In genomic region chr10:77263700-77264099, GRCh38 we compare ENCODE assay signal across 12 cellular contexts.
DNase-seq lines count a peak whose midpoint lies in the region; ATAC-seq and TF ChIP-seq lines count a peak whose summit lies in the region.
"Had no signal": no experiment of that assay in that cellular context is flagged by ENCODE, and none has a peak within 500 bp of the region (broad histone marks: within the 10 kb centered on the region; RNA-seq: fewer than 3 reads in every experiment).

No MANE protein-coding gene starts in this region.

- H3K4me3 Mint-ChIP-seq in IgD-negative memory B cell = peak overlapping the region in 3 of 4 donors; percentile 8 to 75 (median 56)
- H3K4me3 Mint-ChIP-seq in activated naive CD8-positive, alpha-beta T cell treated with anti-CD3 and anti-CD28 coated beads for 36 hours = peak overlapping the region; percentile 15
- peak overlapping the region; percentile 76 for H3K4me3 Mint-ChIP-seq in natural killer cell

- no peak overlapping the region for H3K9ac ChIP-seq in BLaER1

- H3K27me3 Mint-ChIP-seq in IgD-negative memory B cell (no peaks in the 10 kb centered on the region), natural killer cell (ENCODE audit: low read depth in 2 of 2) (peaks cover 0 to 2% of the 10 kb centered on the region in 2 donors)
- no peaks in the 10 kb centered on the region for H3K27me3 Mint-ChIP-seq in activated naive CD8-positive, alpha-beta T cell treated with anti-CD3 and anti-CD28 coated beads for 36 hours

- no peak overlapping the region for H3K27ac ChIP-seq in BLaER1
- H3K27ac ChIP-seq: SJSA1 had no signal

- no peaks in the 10 kb centered on the region for H4K20me1 ChIP-seq in BLaER1

- no peaks in the 10 kb centered on the region for H3K9me3 Mint-ChIP-seq in IgD-negative memory B cell
- peaks cover 3% of the 10 kb centered on the region for H3K9me3 Mint-ChIP-seq in activated naive CD8-positive, alpha-beta T cell treated with anti-CD3 and anti-CD28 coated beads for 36 hours
- H3K9me3 Mint-ChIP-seq in natural killer cell = peaks cover 0 to 2% of the 10 kb centered on the region in 2 donors

- ATAC-seq in natural killer cell (no peak), GM19452 (IDR thresholded peaks at IDR 0.05; ENCODE audit: unreplicated experiment) (no peak)

- TF ChIP-seq CTCF in natural killer cell (IDR thresholded peaks at IDR 0.05) = no peak

- H3K27ac Mint-ChIP-seq in IgD-negative memory B cell (no peak overlapping the region), natural killer cell (peak overlapping the region; percentile 64 to 82)
- peak overlapping the region; percentile 81 for H3K27ac Mint-ChIP-seq in activated naive CD8-positive, alpha-beta T cell treated with anti-CD3 and anti-CD28 coated beads for 36 hours

- H3K4me1 Mint-ChIP-seq in IgD-negative memory B cell = peaks cover 13 to 16% (median 14%) of the 10 kb centered on the region in 3 donors
- peaks cover 40% of the 10 kb centered on the region for H3K4me1 Mint-ChIP-seq in activated naive CD8-positive, alpha-beta T cell treated with anti-CD3 and anti-CD28 coated beads for 36 hours
- peaks cover 56% of the 10 kb centered on the region in 2 donors for H3K4me1 Mint-ChIP-seq in natural killer cell

- H3K4me1 ChIP-seq in BLaER1 = peaks cover 28% of the 10 kb centered on the region

- intact Hi-C loops in natural killer cell (cut with micrococcal nuclease) = no loop called here

- no peak for DNase-seq in activated naive CD8-positive, alpha-beta T cell treated with anti-CD3 and anti-CD28 coated beads for 36 hours
- DNase-seq in natural killer cell (no peak), AG20443 (ENCODE audit: low spot score) (no peak), NOMO-1 treated with dmso at 0.1 percent for 144 hours (lab: John Stamatoyannopoulos, UW; ENCODE audit: unreplicated experiment) (no peak)
- DNase-seq: AML-193, NCI-H1436 treated with DMSO at 0.1 percent for 48 hours, NCI-H2227 treated with DMSO at 0.1 percent for 48 hours, NCI-H526 treated with DMSO at 0.1 percent for 48 hours had no signal

- H3K36me3 Mint-ChIP-seq in IgD-negative memory B cell = no peaks in the 10 kb centered on the region
- H3K36me3 Mint-ChIP-seq in activated naive CD8-positive, alpha-beta T cell treated with anti-CD3 and anti-CD28 coated beads for 36 hours = no peaks in the 10 kb centered on the region
- H3K36me3 Mint-ChIP-seq in natural killer cell = no peaks in the 10 kb centered on the region

- H3K4me3 ChIP-seq in BLaER1 = no peak overlapping the region
- H3K4me3 ChIP-seq: SJSA1 had no signal

- no peaks in the 10 kb centered on the region for H3K36me3 ChIP-seq in BLaER1
- H3K36me3 ChIP-seq: SJSA1 had no signal

- no peaks in the 10 kb centered on the region for H3K27me3 ChIP-seq in BLaER1
- H3K27me3 ChIP-seq: SJSA1 had no signal

- H3K9me3 ChIP-seq in BLaER1 = no peaks in the 10 kb centered on the region
- H3K9me3 ChIP-seq: SJSA1 had no signal

- H3K4me2 ChIP-seq in BLaER1 = peak overlapping the region; percentile 72

Comparison
In these comparisons a context has a peak if more than half of its experiments do, and no peak if none do; other contexts are left out.
1. H3K27ac Mint-ChIP-seq: peak in activated naive CD8-positive, alpha-beta T cell treated with anti-CD3 and anti-CD28 coated beads for 36 hours (single experiment) and natural killer cell (2 of 2); none in IgD-negative memory B cell (0 of 3).
2. H3K4me3 Mint-ChIP-seq: peak in every context shown above with its lines; median percentile 76 in natural killer cell; 56 in IgD-negative memory B cell; 15 in activated naive CD8-positive, alpha-beta T cell treated with anti-CD3 and anti-CD28 coated beads for 36 hours.